Comparison of ENCODE assay signal across 11 cellular contexts in the genomic region with DNA sequence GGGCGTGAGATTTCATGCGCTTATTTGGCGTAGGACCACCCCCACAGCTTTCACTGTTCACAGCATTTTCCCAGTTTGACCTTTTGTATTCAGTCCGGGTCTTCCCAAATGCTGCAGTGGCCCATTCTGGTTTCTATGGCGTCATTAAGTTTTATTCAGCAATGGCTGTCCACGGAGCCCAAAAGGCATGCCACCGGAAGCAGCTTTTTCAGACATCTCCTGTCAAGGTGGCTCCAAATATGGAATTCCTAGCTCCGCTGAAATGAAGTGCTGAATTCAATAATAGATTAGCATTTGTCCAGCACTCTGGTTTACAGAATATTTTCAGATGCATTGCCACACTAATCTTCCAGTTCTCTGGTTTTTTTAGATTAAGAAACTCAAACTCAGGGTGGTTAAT.
DNase-seq lines count a peak whose midpoint lies in the region; ATAC-seq and TF ChIP-seq lines count a peak whose summit lies in the region.
"Had no signal": no experiment of that assay in that cellular context is flagged by ENCODE, and none has a peak within 500 bp of the region (broad histone marks: within the 10 kb centered on the region; RNA-seq: fewer than 3 reads in every experiment).

No MANE protein-coding gene starts in this region.

- intact Hi-C loops in psoas muscle (cut with DNase I) = no loop called here

- 40 to 68% (median 59%) methylated on average over 8 of the region's 8 CpGs for WGBS in psoas muscle, 3 donors

- peak overlapping the region; percentile 73 for H3K4me3 ChIP-seq in psoas muscle

- no peaks in the 10 kb centered on the region for H3K9me3 ChIP-seq in psoas muscle
- H3K9me3 ChIP-seq: ovary had no signal

- TF ChIP-seq CTCF in psoas muscle (IDR thresholded peaks at IDR 0.05) = no peak

- ATAC-seq in psoas muscle (no peak), esophagus mucosa (no peak), HG02970 (IDR thresholded peaks at IDR 0.05; ENCODE audit: low FRiP score, unreplicated experiment) (no peak)

- H3K27me3 ChIP-seq in psoas muscle (ENCODE audit: insufficient read depth in 3 of 3, low read length in 2 of 3) = no peaks in the 10 kb centered on the region
- H3K27me3 ChIP-seq: ovary had no signal

- H3K4me1 ChIP-seq in psoas muscle = peaks cover 4% of the 10 kb centered on the region

- no peaks in the 10 kb centered on the region for H3K36me3 ChIP-seq in psoas muscle (ENCODE audit: insufficient read depth in 1 of 2, low read depth in 1 of 2)
- H3K36me3 ChIP-seq: ovary had no signal

- DNase-seq in NCI-H146 (lab: John Stamatoyannopoulos, UW) (peak; percentile 22), NCI-H146 treated with DMSO at 0.1 percent for 48 hours (lab: John Stamatoyannopoulos, UW; ENCODE audit: unreplicated experiment) (no peak), M059J (ENCODE audit: low read depth) (peak; percentile 33), psoas muscle (no peak), globus pallidus (ENCODE audit: low spot score) (no peak)
- DNase-seq: 8988T, NCI-H1417 treated with DMSO at 0.1 percent for 48 hours had no signal

- H3K27ac ChIP-seq in cingulate gyrus (ENCODE audit: low read depth, low read length) (peak overlapping the region; percentile 19), psoas muscle (no peak overlapping the region)

Comparison
In these comparisons a context has a peak if more than half of its experiments do, and no peak if none do; other contexts are left out.
1. DNase-seq: peak in NCI-H146 (single experiment) and M059J (single experiment); none in NCI-H146 treated with DMSO at 0.1 percent for 48 hours (single experiment), psoas muscle (0 of 2) and globus pallidus (single experiment).